Comparison of ENCODE assay signal across 8 cellular contexts in the genomic region with DNA sequence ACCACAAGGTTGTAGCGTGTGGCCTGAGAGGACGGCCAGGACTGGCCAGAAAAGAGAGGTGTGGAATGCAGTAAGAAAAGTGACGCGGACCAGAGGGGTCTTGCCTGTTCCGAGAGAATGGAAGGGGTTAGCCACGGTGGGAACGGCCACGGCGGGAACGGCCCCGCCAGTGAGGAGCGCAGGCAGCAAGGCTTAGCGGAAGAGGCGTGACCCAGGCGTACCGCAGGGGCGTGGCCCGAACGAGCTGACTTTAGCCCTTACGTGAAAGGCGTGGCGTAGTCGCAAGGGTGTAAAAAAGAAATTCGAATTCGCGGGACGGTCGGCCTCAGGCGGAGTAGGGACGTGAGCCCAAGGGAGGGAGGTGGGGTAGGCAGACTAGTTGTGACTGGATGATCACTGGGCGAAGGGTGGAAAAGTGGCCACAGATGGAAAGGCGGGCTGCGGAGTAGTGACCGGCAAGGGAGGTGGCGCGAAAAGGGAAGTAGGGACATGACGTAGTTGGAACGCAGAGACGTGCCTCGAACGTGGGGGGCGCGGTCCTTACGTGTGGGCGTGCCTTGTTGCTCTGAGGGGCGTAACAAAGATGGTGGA. TPM values are rescaled to one million over a fixed set of nuclear protein-coding genes. Genes with fewer than 3 reads are reported as not detected.
DNase-seq lines count a peak whose midpoint lies in the region; ATAC-seq and TF ChIP-seq lines count a peak whose summit lies in the region.

No MANE protein-coding gene starts in this region.

- no peaks in the 10 kb centered on the region for H3K27me3 ChIP-seq in prostate gland (replicated peaks; ENCODE audit: insufficient read depth)

- peak; percentile 76 for ATAC-seq in HG02840 (IDR thresholded peaks at IDR 0.05; ENCODE audit: low FRiP score, unreplicated experiment)
- peak; percentile 96 for ATAC-seq in left ventricle myocardium superior

- in situ Hi-C loops in GM13976 (cut with MboI; ENCODE audit: low sequenced_read_pairs, unreplicated experiment), result no loop called here

- intact Hi-C loops in left ventricle myocardium superior (cut with micrococcal nuclease), result no loop called here
- intact Hi-C loops in prostate gland (cut with DNase I), result loop anchor here (10.0 kb wide), 2 partner anchors 180 kb away; a partner anchor contains a TSS

- H3K4me1 ChIP-seq in prostate gland (replicated peaks), result no peaks in the 10 kb centered on the region
- no peaks in the 10 kb centered on the region for H3K4me1 ChIP-seq in urinary bladder (ENCODE audit: insufficient read depth)

- no peaks in the 10 kb centered on the region for H3K9me3 ChIP-seq in prostate gland

- H3K27ac ChIP-seq in prostate gland, result peak overlapping the region; percentile 94 to 97
- peak overlapping the region; percentile 99 for H3K27ac ChIP-seq in urinary bladder (ENCODE audit: low read depth)

- DNase-seq in GM13976 (ENCODE audit: low spot score) (peak; percentile 85), NCI-H1436 (lab: John Stamatoyannopoulos, UW) (peak; percentile 84), SW 1271 (lab: John Stamatoyannopoulos, UW) (peak; percentile 23 to 66), amniotic stem cell (lab: John Stamatoyannopoulos, UW) (peak; percentile 95), left ventricle myocardium superior (peak; percentile 81), prostate gland (ENCODE audit: low spot score) (peak; percentile 86)

- H3K36me3 ChIP-seq in prostate gland (no peaks in the 10 kb centered on the region), urinary bladder (ENCODE audit: insufficient read depth) (no peaks in the 10 kb centered on the region)

- TF ChIP-seq POLR2A in prostate gland (IDR thresholded peaks at IDR 0.05), result no peak

- TF ChIP-seq CTCF in GM13976 (IDR thresholded peaks at IDR 0.05; ENCODE audit: borderline replicate concordance, control extremely low read depth, extremely low read depth, insufficient read depth, missing control alignments), result no peak
- TF ChIP-seq CTCF in prostate gland (IDR thresholded peaks at IDR 0.05), result no peak

- 0% methylated on average over 31 of the region's 46 CpGs for WGBS in prostate gland
- under 1% methylated on average over 46 of the region's 46 CpGs for WGBS in urinary bladder

- H3K4me3 ChIP-seq in prostate gland (peak overlapping the region; percentile 49 to 54), urinary bladder (ENCODE audit: low read depth, low read length) (peak overlapping the region; percentile 62)

RNA-seq across cellular contexts. Expression of a gene that starts 10.4 kb away (rescaled TPM):
- total RNA-seq in left ventricle myocardium superior (0.79 TPM), prostate gland (under 1 TPM; 0.36 to 0.57 TPM), urinary bladder (0.90 TPM)
- polyA plus RNA-seq in urinary bladder, result 0.63 TPM

Comparison
In these comparisons a context has a peak if more than half of its experiments do, and no peak if none do; other contexts are left out.
1. Peak in every context shown above with its lines: DNase-seq, ATAC-seq, H3K4me3 ChIP-seq and H3K27ac ChIP-seq.
2. DNase-seq: peak in every context shown above with its lines; median percentile 95 in amniotic stem cell; 86 in prostate gland; 85 in GM13976; 84 in NCI-H1436; 81 in left ventricle myocardium superior; 44 in SW 1271.